ENCODE assay signal across 9 cellular contexts in genomic region chr14:89164168-89165074, GRCh38.
DNase-seq lines count a peak whose midpoint lies in the region; ATAC-seq, FAIRE-seq and TF ChIP-seq lines count a peak whose summit lies in the region.
"Had no signal": no experiment of that assay in that cellular context is flagged by ENCODE, and none has a peak within 500 bp of the region (broad histone marks: within the 10 kb centered on the region; RNA-seq: fewer than 3 reads in every experiment).

No MANE protein-coding gene starts in this region.

- H3K27me3 Mint-ChIP-seq in neural crest cell (ENCODE audit: low read depth) = no peaks in the 10 kb centered on the region

- 74 to 87% (median 75%) methylated on average over 18 of the region's 18 CpGs for WGBS in small intestine, 3 donors

- peaks cover 6% of the 10 kb centered on the region in 2 donors for H3K36me3 ChIP-seq in small intestine (ENCODE audit: control insufficient read depth in 2 of 2, insufficient read depth in 2 of 2, low read length in 2 of 2)
- H3K36me3 ChIP-seq: cardiac muscle cell had no signal

- peak overlapping the region; percentile 50 for H3K27ac Mint-ChIP-seq in neural crest cell (ENCODE audit: unreplicated experiment)

- H3K4me3 ChIP-seq in small intestine (ENCODE audit: low read depth in 1 of 2, low read length in 2 of 2) = no peak overlapping the region
- H3K4me3 ChIP-seq: cardiac muscle cell had no signal

- H3K4me1 Mint-ChIP-seq in neural crest cell = no peaks in the 10 kb centered on the region

- peak overlapping the region in 1 of 2 donors; percentile 72 for H3K27ac ChIP-seq in small intestine (ENCODE audit: low read depth in 1 of 2, low read length in 1 of 2)
- H3K27ac ChIP-seq: cardiac muscle cell had no signal

- peak; percentile 20 for ATAC-seq in GM18517 (IDR thresholded peaks at IDR 0.05; ENCODE audit: unreplicated experiment)
- peak; percentile 53 for ATAC-seq in HG02610 (IDR thresholded peaks at IDR 0.05; ENCODE audit: unreplicated experiment)

- H3K36me3 Mint-ChIP-seq in neural crest cell (ENCODE audit: low read depth) = peaks cover 10% of the 10 kb centered on the region

- TF ChIP-seq CTCF in neural crest cell (conservative IDR thresholded peaks at IDR 0.05) = no peak

- H3K9me3 ChIP-seq in small intestine (ENCODE audit: control insufficient read depth, low read depth) = no peaks in the 10 kb centered on the region

- no peaks in the 10 kb centered on the region for H3K27me3 ChIP-seq in small intestine (ENCODE audit: control insufficient read depth in 2 of 2, insufficient read depth in 2 of 2, low read length in 2 of 2)
- H3K27me3 ChIP-seq: cardiac muscle cell had no signal

- no peak for FAIRE-seq in small intestine (lab: Jason Lieb, UNC)

- H3K9me3 Mint-ChIP-seq in neural crest cell = no peaks in the 10 kb centered on the region

- H3K4me1 ChIP-seq in small intestine (ENCODE audit: control insufficient read depth in 2 of 2, insufficient read depth in 1 of 2, low read depth in 1 of 2, low read length in 1 of 2) = peaks cover 0 to 9% of the 10 kb centered on the region in 2 donors

- DNase-seq in UCSD-AML1 (lab: John Stamatoyannopoulos, UW; ENCODE audit: unreplicated experiment) = peak; percentile 44
- DNase-seq in neural crest cell (ENCODE audit: low read depth, low spot score) = no peak
- no peak for DNase-seq in small intestine
- DNase-seq in NCI-H526 treated with DMSO at 0.1 percent for 48 hours (lab: John Stamatoyannopoulos, UW) = no peak
- no peak for DNase-seq in activated CD4-positive, alpha-beta T cell treated with anti-CD3 and anti-CD28 coated beads for 48 hours
- DNase-seq in DMS153 treated with DMSO at 0.1 percent for 48 hours (lab: John Stamatoyannopoulos, UW; ENCODE audit: unreplicated experiment) = no peak

- no peak overlapping the region for H3K4me3 Mint-ChIP-seq in neural crest cell
